21 cellular contexts compared by ENCODE assay signal in genomic region chr6:69785697-69786096, GRCh38.
"Had no signal": no experiment of that assay in that cellular context is flagged by ENCODE, and none has a peak within 500 bp of the region (broad histone marks: within the 10 kb centered on the region; RNA-seq: fewer than 3 reads in every experiment).

No MANE protein-coding gene starts in this region.

- H3K9me3 Mint-ChIP-seq: activated naive CD4-positive, alpha-beta T cell treated with anti-CD3 and anti-CD28 coated beads, Interleukin-2, amount 10 ng/mL, durations not matched to agents 7 days and 5 days; activated T-helper 1 cell treated with anti-CD3 and anti-CD28 coated beads, Interleukin-12 subunit alpha, Interleukin-12 subunit beta, Interleukin-2, Interleukin-4 antibody, amounts not matched to agents 30 ng/mL and 10 ng/mL and 1 ng/mL, durations not matched to agents 14 hours and 24 hours and 36 hours; dendritic cell treated with granulocyte-macrophage colony-stimulating factor and Interleukin-4, amounts not matched to agents 40 ng/mL and 50 ng/mL, for 4 days; endodermal cell; WTC11 had no signal

- H3K4me3 Mint-ChIP-seq: activated naive CD4-positive, alpha-beta T cell treated with anti-CD3 and anti-CD28 coated beads, Interleukin-2, amount 10 ng/mL, durations not matched to agents 7 days and 5 days; activated T-helper 1 cell treated with anti-CD3 and anti-CD28 coated beads, Interleukin-12 subunit alpha, Interleukin-12 subunit beta, Interleukin-2, Interleukin-4 antibody, amounts not matched to agents 30 ng/mL and 10 ng/mL and 1 ng/mL, durations not matched to agents 14 hours and 24 hours and 36 hours; dendritic cell treated with granulocyte-macrophage colony-stimulating factor and Interleukin-4, amounts not matched to agents 40 ng/mL and 50 ng/mL, for 4 days; endodermal cell; WTC11 had no signal

- ATAC-seq: esophagus mucosa, foreskin keratinocyte, psoas muscle, WTC11 had no signal

- H3K27me3 Mint-ChIP-seq: activated naive CD4-positive, alpha-beta T cell treated with anti-CD3 and anti-CD28 coated beads, Interleukin-2, amount 10 ng/mL, durations not matched to agents 7 days and 5 days; dendritic cell treated with granulocyte-macrophage colony-stimulating factor and Interleukin-4, amounts not matched to agents 40 ng/mL and 50 ng/mL, for 4 days had no signal

- H3K27ac Mint-ChIP-seq: activated naive CD4-positive, alpha-beta T cell treated with anti-CD3 and anti-CD28 coated beads, Interleukin-2, amount 10 ng/mL, durations not matched to agents 7 days and 5 days; activated T-helper 1 cell treated with anti-CD3 and anti-CD28 coated beads, Interleukin-12 subunit alpha, Interleukin-12 subunit beta, Interleukin-2, Interleukin-4 antibody, amounts not matched to agents 30 ng/mL and 10 ng/mL and 1 ng/mL, durations not matched to agents 14 hours and 24 hours and 36 hours; WTC11 had no signal

- DNase-seq: activated CD4-positive, alpha-beta T cell treated with anti-CD3 and anti-CD28 coated beads, Interleukin-2, amount 50 U/mL, for 1 hour; activated effector memory CD4-positive, alpha-beta T cell treated with anti-CD3 and anti-CD28 coated beads, Interleukin-2, amount 50 U/mL, for 16 hours; activated naive CD4-positive, alpha-beta T cell treated with anti-CD3 and anti-CD28 coated beads, Interleukin-2, amount 10 ng/mL, durations not matched to agents 7 days and 5 days; activated T-cell treated with anti-CD3 and anti-CD28 coated beads for 4 hours; amniotic stem cell; caudate nucleus; endodermal cell; foreskin keratinocyte; kidney glomerular epithelial cell; left ventricle myocardium inferior; ovary; psoas muscle; stimulated activated CD4-positive, alpha-beta T cell treated with anti-CD3 and anti-CD28 coated beads, Interleukin-1b, Interleukin-23, amount 100 ng/mL, for 48 hours; stimulated activated CD4-positive, alpha-beta T cell treated with anti-CD3 and anti-CD28 coated beads, Interleukin-4, amount 100 ng/mL, for 4 hours; stimulated activated CD8-positive, alpha-beta memory T cell treated with anti-CD3 and anti-CD28 coated beads, Interleukin-4, amount 100 ng/mL, for 48 hours; stimulated activated naive CD4-positive, alpha-beta T cell treated with Interleukin-2 at 50 U/mL for 16 hours; T-helper 2 cell had no signal
